25 cellular contexts compared by ENCODE assay signal in genomic region chr5:149072376-149072775, GRCh38. TPM values are rescaled to one million over a fixed set of nuclear protein-coding genes. Genes with fewer than 3 reads are reported as not detected.
DNase-seq lines count a peak whose midpoint lies in the region; ATAC-seq, FAIRE-seq and TF ChIP-seq lines count a peak whose summit lies in the region.
"Had no signal": no experiment of that assay in that cellular context is flagged by ENCODE, and none has a peak within 500 bp of the region (broad histone marks: within the 10 kb centered on the region; RNA-seq: fewer than 3 reads in every experiment).

No MANE protein-coding gene starts in this region.

- 0% methylated on average over 1 of the region's 1 CpG for WGBS in K562 (ENCODE audit: insufficient coverage, low coverage, missing lambda C conversion rate)
- no CpG with 5 or more reads among the region's 1 CpG for WGBS in neuronal stem cell (ENCODE audit: extremely low coverage in 2 of 2, insufficient read length in 2 of 2, insufficient replicate concordance in 1 of 2), 2 donors

- no peaks in the 10 kb centered on the region for H3K79me2 ChIP-seq in K562 (ENCODE audit: control insufficient read depth, insufficient read depth, low read length)

- BruUV-seq in K562 (replicated peaks; lab: Mats Ljungman, UMichigan) = no TSS peak

- no peak overlapping the region for H3K14ac ChIP-seq in neuronal stem cell (ENCODE audit: low read length)

- H3K9me1 ChIP-seq in K562 (ENCODE audit: control insufficient read depth, insufficient read depth, low read length) = no peaks in the 10 kb centered on the region

- H3K4me3 ChIP-seq in K562 (no peak overlapping the region), neuronal stem cell (ENCODE audit: low read length in 2 of 2) (no peak overlapping the region)
- H3K4me3 ChIP-seq: A549, SK-N-MC had no signal

- no peak overlapping the region for H2BK5ac ChIP-seq in neuronal stem cell (ENCODE audit: low read length)

- no peak for TF ChIP-seq POLR2A in K562 (conservative IDR thresholded peaks at IDR 0.05)

- no peak overlapping the region for H4K8ac ChIP-seq in neuronal stem cell (ENCODE audit: low read depth, low read length)

- intact Hi-C loops in Right ventricle myocardium superior (cut with DNase I) = no loop called here
- intact Hi-C loops in cardiac septum (cut with DNase I) = no loop called here
- intact Hi-C loops in K562 (cut with micrococcal nuclease) = no loop called here
- intact Hi-C loops in left ventricle myocardium superior (cut with micrococcal nuclease) = no loop called here
- intact Hi-C loops in posterior vena cava (cut with DNase I) = no loop called here

- no peak overlapping the region for H3K27ac ChIP-seq in K562 (ENCODE audit: extremely low read depth, low read depth, low read length)
- no peak overlapping the region for H3K27ac ChIP-seq in neuronal stem cell (replicated peaks; ENCODE audit: low read length)
- H3K27ac ChIP-seq: A549, SK-N-MC had no signal

- no peak overlapping the region for H4K91ac ChIP-seq in neuronal stem cell (ENCODE audit: low read depth, low read length, poor library complexity)

- peak; percentile 68 for ATAC-seq in Right ventricle myocardium superior (ENCODE audit: poor library complexity)
- no peak for ATAC-seq in K562
- ATAC-seq in left ventricle myocardium superior = peak; percentile 75
- no peak for ATAC-seq in HG03039 (IDR thresholded peaks at IDR 0.05; ENCODE audit: unreplicated experiment)

- no peak overlapping the region for H3K4me2 ChIP-seq in K562 (ENCODE audit: insufficient read depth, low read length)
- H3K4me2 ChIP-seq in neuronal stem cell (ENCODE audit: insufficient read depth, low read length, poor library complexity, severe bottlenecking) = no peak overlapping the region
- H3K4me2 ChIP-seq: A549 had no signal

- no peak overlapping the region for H3K4ac ChIP-seq in neuronal stem cell (ENCODE audit: low read length)

- CTCF ChIA-PET in K562 (lab: Yijun Ruan, JAX; ENCODE audit: low intra/inter-chr PET ratio) = no interaction called here

- no peaks in the 10 kb centered on the region for H3K79me1 ChIP-seq in neuronal stem cell (ENCODE audit: low read depth, low read length)

- peak; percentile 26 for FAIRE-seq in K562 (lab: Jason Lieb, UNC)
- FAIRE-seq: A549 had no signal

- H3K36me3 ChIP-seq in K562 (ENCODE audit: control insufficient read depth, insufficient read depth, low read length) (no peaks in the 10 kb centered on the region), neuronal stem cell (replicated peaks in 1 of 2; ENCODE audit: control insufficient read depth in 2 of 2, insufficient read depth in 2 of 2, low read length in 2 of 2) (no peaks in the 10 kb centered on the region)
- H3K36me3 ChIP-seq: BE2C had no signal

- no peaks in the 10 kb centered on the region for H4K20me1 ChIP-seq in K562 (replicated peaks; ENCODE audit: control insufficient read depth, insufficient read depth, low read length)

- POLR2A ChIA-PET in K562 (lab: Yijun Ruan, JAX) = no interaction called here

- no peak overlapping the region for H3K23ac ChIP-seq in neuronal stem cell (ENCODE audit: low read depth, low read length, poor library complexity)

- H2AK5ac ChIP-seq in neuronal stem cell (ENCODE audit: low read depth, low read length) = no peak overlapping the region

- in situ Hi-C loops in K562 (cut with MboI) = no loop called here

- H3K27me3 ChIP-seq in K562 (ENCODE audit: control insufficient read depth in 2 of 2, insufficient read depth in 2 of 2, low read length in 2 of 2) = peaks cover 0 to 4% of the 10 kb centered on the region in 2 experiments; a peak in 1 of 5 replicates
- H3K27me3 ChIP-seq in neuronal stem cell (ENCODE audit: control insufficient read depth in 3 of 3, insufficient read depth in 3 of 3, low read depth in 1 of 3, low read length in 3 of 3) = no peaks in the 10 kb centered on the region
- H3K27me3 ChIP-seq: BE2C had no signal

- no peaks in the 10 kb centered on the region for H3K9me3 ChIP-seq in K562 (replicated peaks; ENCODE audit: control insufficient read depth, insufficient read depth, low read depth, low read length)
- peaks cover 0 to 3% of the 10 kb centered on the region in 2 donors for H3K9me3 ChIP-seq in neuronal stem cell (replicated peaks in 1 of 2; ENCODE audit: control insufficient read depth in 2 of 2, insufficient read depth in 1 of 2, low read depth in 1 of 2, low read length in 2 of 2)
- H3K9me3 ChIP-seq: A549 had no signal

- H2AFZ ChIP-seq in K562 (ENCODE audit: low read depth, low read length) (no peak overlapping the region), neuronal stem cell (ENCODE audit: low read length) (no peak overlapping the region)

- no peaks in the 10 kb centered on the region; a peak in 1 of 5 replicates for H3K4me1 ChIP-seq in K562 (replicated peaks in 1 of 2; ENCODE audit: control insufficient read depth in 2 of 2, insufficient read depth in 2 of 2, low read length in 2 of 2)
- H3K4me1 ChIP-seq in neuronal stem cell (ENCODE audit: control insufficient read depth in 2 of 2, insufficient read depth in 1 of 2, low read depth in 1 of 2, low read length in 2 of 2) = peaks cover 0 to 2% of the 10 kb centered on the region in 2 donors
- H3K4me1 ChIP-seq: A549 had no signal

- no peak for TF ChIP-seq EP300 in K562 (IDR thresholded peaks at IDR 0.05; ENCODE audit: low read length)

- H3K18ac ChIP-seq in neuronal stem cell (ENCODE audit: low read length) = no peak overlapping the region

- no peak overlapping the region for H2BK12ac ChIP-seq in neuronal stem cell (ENCODE audit: low read length)

- no peak for DNase-seq in Right ventricle myocardium superior
- DNase-seq in cardiac septum (ENCODE audit: low spot score) = no peak
- no peak for DNase-seq in K562 (ENCODE audit: extremely low read depth in 1 of 4, low spot score in 3 of 4)
- no peak for DNase-seq in left ventricle myocardium superior
- DNase-seq in neuronal stem cell (ENCODE audit: low spot score) = no peak
- DNase-seq in NCI-H446 (lab: John Stamatoyannopoulos, UW) = no peak
- DNase-seq in posterior vena cava (ENCODE audit: low spot score) = no peak
- DNase-seq: BE2C; CD4-positive, alpha-beta T cell; COR-L47; DMS 273 treated with DMSO at 0.1 percent for 48 hours; DMS79 treated with DMSO at 0.1 percent for 48 hours; MM.1S; NCI-H1092; NCI-H1436; NCI-H187 treated with DMSO at 0.1 percent for 48 hours; NCI-H2107; NCI-H2227 treated with DMSO at 0.1 percent for 48 hours; NCI-H510A treated with DMSO at 0.1 percent for 48 hours; NCI-H748 treated with DMSO at 0.1 percent for 48 hours; SHP77 treated with DMSO at 0.1 percent for 48 hours had no signal

- H2BK15ac ChIP-seq in neuronal stem cell (ENCODE audit: low read length) = no peak overlapping the region

- H3K9ac ChIP-seq in K562 (ENCODE audit: insufficient read depth in 1 of 2, low read depth in 2 of 2, low read length in 2 of 2) (no peak overlapping the region), neuronal stem cell (ENCODE audit: low read depth, low read length, poor library complexity) (no peak overlapping the region)

- TF ChIP-seq CTCF in K562 (IDR thresholded peaks at IDR 0.05 in 2 of 3, conservative IDR thresholded peaks at IDR 0.05 in 1 of 3; ENCODE audit: insufficient read depth in 2 of 3, low read depth in 1 of 3, low read length in 3 of 3) = no peak

- TF ChIP-seq RAD21 in K562 (CRISPR knock-in tag; conservative IDR thresholded peaks at IDR 0.05 in 1 of 2, IDR thresholded peaks at IDR 0.05 in 1 of 2) = no peak

- no peak overlapping the region for H2BK120ac ChIP-seq in neuronal stem cell (ENCODE audit: low read depth, low read length)

TF ChIP-seq in K562, 482 proteins besides CTCF, POLR2A, EP300 and RAD21:
- no peak for TF ChIP-seq ZBTB7A (IDR thresholded peaks at IDR 0.05; ENCODE audit: borderline replicate concordance, control insufficient read depth, low read depth, low read length)
- TF ChIP-seq RUNX1 (IDR thresholded peaks at IDR 0.05; ENCODE audit: low read depth) = no peak
- no peak for TF ChIP-seq PRMT5 (CRISPR knock-in tag; IDR thresholded peaks at IDR 0.05)
- no peak for TF ChIP-seq CTBP1 (IDR thresholded peaks at IDR 0.05; ENCODE audit: borderline replicate concordance)
- no peak for TF ChIP-seq SRF (CRISPR knock-in tag; IDR thresholded peaks at IDR 0.05)
- no peak for TF ChIP-seq RB1 (IDR thresholded peaks at IDR 0.05; ENCODE audit: low read depth)
- TF ChIP-seq ZNF143 (CRISPR knock-in tag; IDR thresholded peaks at IDR 0.05) = no peak
- TF ChIP-seq JUNB (CRISPR knock-in tag; conservative IDR thresholded peaks at IDR 0.05) = no peak
- TF ChIP-seq RBM15 (IDR thresholded peaks at IDR 0.05; ENCODE audit: insufficient read depth, low read length) = no peak

RNA-seq across cellular contexts. Expression of gene SH3TC2, which starts 9.5 kb away (rescaled TPM):
- 16.7 TPM for total RNA-seq in Right ventricle myocardium superior
- total RNA-seq in cardiac septum = 2.5 TPM
- 0.40 and 0.88 TPM in 2 replicates for total RNA-seq in K562 (2011; cell fraction: chromatin; rRNA removed; ENCODE audit: low replicate concordance)
- total RNA-seq in K562 (2011; cell fraction: nucleolus; rRNA removed) = 0.17 and 0.26 TPM in 2 replicates
- total RNA-seq in K562 (2011; cell fraction: nucleoplasm; rRNA removed) = 0.53 and 0.81 TPM in 2 replicates
- total RNA-seq in K562 (2014; rRNA removed) = 0.41 and 0.59 TPM in 2 replicates
- 0.41 and 0.62 TPM in 2 replicates for total RNA-seq in K562 (2014; rRNA removed; fragmentation: Illumina TruSeq; extraction: Trizol)
- 0.29 and 0.41 TPM in 2 replicates for total RNA-seq in K562 (2015; rRNA removed; fragmentation: Illumina TruSeq; extraction: Trizol)
- 0.80 and 1.1 TPM in 2 replicates for total RNA-seq in K562 (2021)
- 0.03 and 0.61 TPM in 2 replicates for polyA plus RNA-seq in K562 (2011; rRNA removed)
- polyA plus RNA-seq in K562 (2011; cell fraction: cytosol; rRNA removed) = 0.45 TPM in 1 of 2 replicates, not detected in the other
- 1.6 TPM in 1 of 2 replicates, not detected in the other for polyA plus RNA-seq in K562 (2011; cell fraction: nucleus; rRNA removed)
- polyA plus RNA-seq in K562 (2012) = 0.62 and 0.64 TPM in 2 replicates
- 0.33 and 0.34 TPM in 2 replicates for polyA plus RNA-seq in K562 (2014; fragmentation: Illumina TruSeq; extraction: Trizol)
- polyA plus RNA-seq in K562 (2014; fragmentation: Nextera tagmentation; extraction: Ambion mirVana) = under 1 TPM in 1 of 2 experiments, not detected in 1; 0.03 TPM
- polyA plus RNA-seq in K562 (2014; rRNA removed) = 0.20 and 0.52 TPM in 2 replicates
- 0.42 and 0.74 TPM in 2 replicates for polyA minus RNA-seq in K562 (2011; rRNA and poly(A)+ RNA removed)
- 1.5 TPM in 1 of 2 replicates, not detected in the other for polyA minus RNA-seq in K562 (2011; cell fraction: cytosol; rRNA and poly(A)+ RNA removed)
- polyA minus RNA-seq in K562 (2011; cell fraction: nucleus; rRNA and poly(A)+ RNA removed) = 0.67 TPM in 1 of 2 replicates, not detected in the other
- total RNA-seq in left ventricle myocardium superior = 15.7 TPM
- 0.64 TPM for polyA plus RNA-seq in neuronal stem cell (2013, experiment 1 of 2)
- polyA plus RNA-seq in neuronal stem cell (2013, experiment 2 of 2) = 0.46 TPM
- total RNA-seq in posterior vena cava = under 1 TPM; 0.71 to 0.93 TPM
- total RNA-seq: CD4-positive, alpha-beta T cell; OCI-LY7 had no signal

Comparison
In these comparisons a context has a peak if more than half of its experiments do, and no peak if none do; other contexts are left out.
1. ATAC-seq: peak in Right ventricle myocardium superior (single experiment) and left ventricle myocardium superior (single experiment); none in K562 (single experiment) and HG03039 (single experiment).